ENCODE assay signal across 9 cellular contexts in the genomic region with DNA sequence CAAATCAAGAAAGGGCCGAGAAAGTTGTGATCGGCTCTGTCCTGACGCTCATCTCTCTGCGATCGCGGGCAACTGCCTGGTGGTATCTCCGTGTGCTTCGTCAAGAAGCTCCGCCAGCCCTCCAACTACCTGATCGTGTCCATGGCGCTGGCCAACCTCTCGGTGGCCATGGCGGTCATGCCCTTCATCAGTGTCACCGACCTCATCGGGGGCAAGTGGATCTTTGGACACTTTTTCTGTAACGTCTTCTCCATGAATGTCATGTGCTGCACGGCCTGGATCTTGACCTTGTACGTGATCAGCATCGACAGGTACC. TPM values are rescaled to one million over a fixed set of nuclear protein-coding genes. Genes with fewer than 3 reads are reported as not detected.
DNase-seq lines count a peak whose midpoint lies in the region; ATAC-seq and TF ChIP-seq lines count a peak whose summit lies in the region.
"Had no signal": no experiment of that assay in that cellular context is flagged by ENCODE, and none has a peak within 500 bp of the region (broad histone marks: within the 10 kb centered on the region; RNA-seq: fewer than 3 reads in every experiment).

No MANE protein-coding gene starts in this region.

- TF ChIP-seq CTCF in mucosa of descending colon (IDR thresholded peaks at IDR 0.05) = no peak
- no peak for TF ChIP-seq CTCF in type B pancreatic cell (conservative IDR thresholded peaks at IDR 0.05)

- H3K9me3 Mint-ChIP-seq in activated T-cell treated with anti-CD3 and anti-CD28 coated beads, Interleukin-2, amount 50 U/mL, for 72 hours = no peaks in the 10 kb centered on the region
- H3K9me3 Mint-ChIP-seq in central memory CD8-positive, alpha-beta T cell = no peaks in the 10 kb centered on the region
- no peaks in the 10 kb centered on the region for H3K9me3 Mint-ChIP-seq in type B pancreatic cell

- intact Hi-C loops in mucosa of descending colon (cut with DNase I, micrococcal nuclease) = no loop called here

- H3K36me3 ChIP-seq in mucosa of descending colon (ENCODE audit: low read depth) = no peaks in the 10 kb centered on the region

- no peak for DNase-seq in activated T-cell treated with anti-CD3 and anti-CD28 coated beads, Interleukin-2, amount 50 U/mL, for 72 hours
- no peak for DNase-seq in activated T-cell treated with anti-CD3 and anti-CD28 coated beads, Interleukin-2, amount 50 U/mL, for 48 hours
- no peak for DNase-seq in central memory CD8-positive, alpha-beta T cell (ENCODE audit: low spot score in 2 of 2)
- DNase-seq in mucosa of descending colon (no peak), type B pancreatic cell (ENCODE audit: extremely low spot score, unreplicated experiment) (no peak), DMS53 (lab: John Stamatoyannopoulos, UW) (no peak), SHP77 treated with DMSO at 0.1 percent for 48 hours (lab: John Stamatoyannopoulos, UW) (no peak)

- peaks cover 16% of the 10 kb centered on the region for H3K4me1 ChIP-seq in mucosa of descending colon (ENCODE audit: low read depth)

- H3K36me3 Mint-ChIP-seq in activated T-cell treated with anti-CD3 and anti-CD28 coated beads, Interleukin-2, amount 50 U/mL, for 72 hours (ENCODE audit: insufficient read depth in 2 of 2) = peaks cover 0 to 2% of the 10 kb centered on the region in 2 donors
- H3K36me3 Mint-ChIP-seq in central memory CD8-positive, alpha-beta T cell (ENCODE audit: insufficient read depth) = peaks cover 7% of the 10 kb centered on the region
- peaks cover 31% of the 10 kb centered on the region for H3K36me3 Mint-ChIP-seq in type B pancreatic cell

- H3K27me3 Mint-ChIP-seq in activated T-cell treated with anti-CD3 and anti-CD28 coated beads, Interleukin-2, amount 50 U/mL, for 72 hours (ENCODE audit: low read depth) = peaks cover 9% of the 10 kb centered on the region
- no peaks in the 10 kb centered on the region for H3K27me3 Mint-ChIP-seq in central memory CD8-positive, alpha-beta T cell
- peaks cover 7% of the 10 kb centered on the region for H3K27me3 Mint-ChIP-seq in type B pancreatic cell

- no peaks in the 10 kb centered on the region for H3K9me3 ChIP-seq in mucosa of descending colon

- H3K4me1 Mint-ChIP-seq in activated T-cell treated with anti-CD3 and anti-CD28 coated beads, Interleukin-2, amount 50 U/mL, for 72 hours (ENCODE audit: low read depth) = peaks cover 35% of the 10 kb centered on the region
- H3K4me1 Mint-ChIP-seq in central memory CD8-positive, alpha-beta T cell = peaks cover 25% of the 10 kb centered on the region
- peaks cover 17% of the 10 kb centered on the region for H3K4me1 Mint-ChIP-seq in type B pancreatic cell (ENCODE audit: unreplicated experiment)

- H3K4me3 Mint-ChIP-seq in activated T-cell treated with anti-CD3 and anti-CD28 coated beads, Interleukin-2, amount 50 U/mL, for 72 hours = peak overlapping the region; percentile 78 to 82
- H3K4me3 Mint-ChIP-seq in central memory CD8-positive, alpha-beta T cell = peak overlapping the region; percentile 81
- H3K4me3 Mint-ChIP-seq in type B pancreatic cell = peak overlapping the region; percentile 88

- no peak for ATAC-seq in activated T-cell treated with anti-CD3 and anti-CD28 coated beads, Interleukin-2, amount 50 U/mL, for 72 hours (replicated peaks in 1 of 2)
- no peak for ATAC-seq in central memory CD8-positive, alpha-beta T cell (replicated peaks; ENCODE audit: extremely low read depth, poor library complexity, severe bottlenecking)
- ATAC-seq in mucosa of descending colon (no peak), HG03280 (IDR thresholded peaks at IDR 0.05; ENCODE audit: unreplicated experiment) (no peak)

- H3K4me3 ChIP-seq in mucosa of descending colon = peak overlapping the region; percentile 26

- no peak overlapping the region for H3K27ac Mint-ChIP-seq in activated T-cell treated with anti-CD3 and anti-CD28 coated beads, Interleukin-2, amount 50 U/mL, for 72 hours
- peak overlapping the region; percentile 74 for H3K27ac Mint-ChIP-seq in central memory CD8-positive, alpha-beta T cell (ENCODE audit: low read depth)
- peak overlapping the region; percentile 81 for H3K27ac Mint-ChIP-seq in type B pancreatic cell

RNA-seq across cellular contexts. Expression of gene HEBP1, which starts 1.6 kb away (rescaled TPM):
- 10 to 100 TPM; 28.3 to 30.4 TPM for total RNA-seq in activated T-cell treated with anti-CD3 and anti-CD28 coated beads, Interleukin-2, amount 50 U/mL, for 72 hours
- 10 to 100 TPM; 46.0 to 68.1 (median 62.1) TPM for total RNA-seq in mucosa of descending colon
- total RNA-seq in type B pancreatic cell (ENCODE audit: low replicate concordance) = 66.4 and 146 TPM in 2 replicates

RNA-seq across cellular contexts. Expression of gene FAM234B, which starts 42.5 kb away (rescaled TPM):
- 1 to 10 TPM; 6.6 to 7.8 TPM for total RNA-seq in activated T-cell treated with anti-CD3 and anti-CD28 coated beads, Interleukin-2, amount 50 U/mL, for 72 hours
- total RNA-seq in mucosa of descending colon (1 to 10 TPM; 1.4 to 3.4 (median 1.9) TPM), type B pancreatic cell (ENCODE audit: low replicate concordance) (11.9 and 20.5 TPM in 2 replicates)

RNA-seq across cellular contexts. Expression of gene GPRC5D, which starts 49.7 kb away (rescaled TPM):
- total RNA-seq in activated T-cell treated with anti-CD3 and anti-CD28 coated beads, Interleukin-2, amount 50 U/mL, for 72 hours = not detected
- total RNA-seq in mucosa of descending colon (not detected), type B pancreatic cell (ENCODE audit: low replicate concordance) (5.5 TPM in 1 of 2 replicates, not detected in the other)
- total RNA-seq: lung microvascular endothelial cell had no signal
